In genomic region chr7:151631149-151631967, GRCh38 we compare ENCODE assay signal across 8 cellular contexts.
DNase-seq lines count a peak whose midpoint lies in the region; ATAC-seq and TF ChIP-seq lines count a peak whose summit lies in the region.

No MANE protein-coding gene starts in this region.

- no peak for TF ChIP-seq CTCF in C4-2B (conservative IDR thresholded peaks at IDR 0.05)

- intact Hi-C loops in posterior vena cava (cut with DNase I), result loop anchor here in 1 of 2 donors (2.0 kb wide), 1 partner anchor 31 kb away; no protein-coding TSS in a partner anchor

- peak; percentile 29 for DNase-seq in SK-N-DZ (ENCODE audit: low spot score)
- peak; percentile 19 for DNase-seq in effector CD4-positive, alpha-beta T cell
- peak; percentile 53 for DNase-seq in myocyte (ENCODE audit: low read depth)
- DNase-seq in islet precursor cell, result no peak
- DNase-seq in posterior vena cava (ENCODE audit: low spot score), result no peak

- ATAC-seq in GM18867 (IDR thresholded peaks at IDR 0.05; ENCODE audit: unreplicated experiment) (peak; percentile 21), HG03520 (IDR thresholded peaks at IDR 0.05; ENCODE audit: unreplicated experiment) (peak; percentile 7)

- peak overlapping the region; percentile 65 for H3K27ac ChIP-seq in C4-2B

Comparison
In these comparisons a context has a peak if more than half of its experiments do, and no peak if none do; other contexts are left out.
1. DNase-seq: peak in SK-N-DZ (single experiment), effector CD4-positive, alpha-beta T cell (single experiment) and myocyte (single experiment); none in islet precursor cell (single experiment) and posterior vena cava (single experiment).